Comparison of ENCODE assay signal across 13 cellular contexts in the genomic region with DNA sequence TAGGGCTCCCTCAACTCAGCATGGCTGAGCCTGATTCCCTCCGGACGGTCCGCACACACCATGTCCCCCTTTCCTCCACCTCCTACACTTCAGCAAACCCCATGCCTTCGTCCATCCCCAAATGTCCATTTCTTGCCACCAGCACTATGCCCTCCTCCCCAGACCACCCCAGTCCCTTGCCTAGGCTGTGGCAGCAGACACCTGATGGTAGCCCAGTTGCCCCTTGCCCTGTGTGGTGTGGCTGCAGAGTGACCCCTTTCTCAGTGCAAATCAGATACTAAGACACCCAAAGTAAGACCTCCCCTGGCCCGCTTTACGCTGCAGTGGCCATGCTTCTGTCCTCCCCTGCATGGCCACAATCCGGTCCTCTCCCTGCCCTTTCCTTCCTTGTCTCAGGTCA. TPM values are rescaled to one million over a fixed set of nuclear protein-coding genes. Genes with fewer than 3 reads are reported as not detected.
"Had no signal": no experiment of that assay in that cellular context is flagged by ENCODE, and none has a peak within 500 bp of the region (broad histone marks: within the 10 kb centered on the region; RNA-seq: fewer than 3 reads in every experiment).

No MANE protein-coding gene starts in this region.

- H3K27ac ChIP-seq: SK-N-MC, testis had no signal

- H3K36me3 Mint-ChIP-seq: immature natural killer cell, naive B cell had no signal

- H3K27ac Mint-ChIP-seq: stimulated activated naive CD8-positive, alpha-beta T cell treated with anti-CD3 and anti-CD28 coated beads, Interleukin-15, amount 100 ng/mL, for 72 hours had no signal

- H3K27me3 ChIP-seq: testis had no signal

- H3K4me1 Mint-ChIP-seq: immature natural killer cell; stimulated activated naive CD8-positive, alpha-beta T cell treated with anti-CD3 and anti-CD28 coated beads, Interleukin-15, amount 100 ng/mL, for 72 hours had no signal

- H3K9me3 Mint-ChIP-seq: immature natural killer cell; naive B cell; stimulated activated naive CD8-positive, alpha-beta T cell treated with anti-CD3 and anti-CD28 coated beads, Interleukin-15, amount 100 ng/mL, for 72 hours had no signal

- H3K9me3 ChIP-seq: testis had no signal

- ATAC-seq: stimulated activated naive CD8-positive, alpha-beta T cell treated with anti-CD3 and anti-CD28 coated beads, Interleukin-15, amount 100 ng/mL, for 72 hours had no signal

- H3K4me3 ChIP-seq: SK-N-MC, smooth muscle cell, testis had no signal

- H3K4me3 Mint-ChIP-seq: immature natural killer cell; stimulated activated naive CD8-positive, alpha-beta T cell treated with anti-CD3 and anti-CD28 coated beads, Interleukin-15, amount 100 ng/mL, for 72 hours had no signal

- H3K4me1 ChIP-seq: testis had no signal

- DNase-seq: activated CD4-positive, CD25-positive, alpha-beta regulatory T cell treated with anti-CD3 and anti-CD28 coated beads, Interleukin-2, amount 50 U/mL, for 72 hours; activated effector memory CD4-positive, alpha-beta T cell treated with Interleukin-2 at 50 U/mL for 16 hours; activated naive CD4-positive, alpha-beta T cell treated with anti-CD3 and anti-CD28 coated beads, Interleukin-2, amount 50 U/mL, for 16 hours; activated T-cell treated with anti-CD3 and anti-CD28 coated beads, Interleukin-2, amount 50 U/mL, for 1 hour; foreskin fibroblast; immature natural killer cell; mammary epithelial cell; naive B cell; stimulated activated naive CD8-positive, alpha-beta T cell treated with anti-CD3 and anti-CD28 coated beads, Interleukin-15, amount 100 ng/mL, for 72 hours; T-helper 9 cell; testis had no signal

RNA-seq across cellular contexts. Expression of gene CD93, which starts 34.1 kb away (rescaled TPM):
- total RNA-seq: mammary epithelial cell, smooth muscle cell had no signal
- polyA plus RNA-seq: mammary epithelial cell, smooth muscle cell had no signal
